28 cellular contexts compared by ENCODE assay signal in the genomic region with DNA sequence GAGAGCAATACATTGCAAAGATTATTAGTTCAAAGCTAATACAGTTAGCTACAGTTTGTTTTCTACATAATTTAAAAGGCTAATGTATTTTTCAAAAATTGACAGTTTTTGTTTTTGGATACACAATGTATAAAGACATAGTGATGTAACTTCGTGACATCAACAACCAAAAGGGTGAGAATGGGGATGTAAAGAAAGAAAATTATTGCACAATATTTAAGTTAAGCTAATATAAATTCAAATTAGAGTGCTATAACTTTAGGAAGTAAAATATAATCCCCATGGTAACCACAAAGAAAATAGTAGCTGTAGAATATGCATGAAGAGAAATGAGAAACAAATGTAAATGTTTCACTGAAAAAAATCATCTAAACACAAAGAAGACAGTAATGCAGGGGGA.
"Had no signal": no experiment of that assay in that cellular context is flagged by ENCODE, and none has a peak within 500 bp of the region (broad histone marks: within the 10 kb centered on the region; RNA-seq: fewer than 3 reads in every experiment).

No MANE protein-coding gene starts in this region.

- H3K27me3 ChIP-seq: colonic mucosa, dorsolateral prefrontal cortex, esophagus muscularis mucosa, esophagus squamous epithelium, foreskin keratinocyte, gastrocnemius medialis, gastroesophageal sphincter, heart left ventricle, heart right ventricle had no signal

- H3K27ac ChIP-seq: colonic mucosa, coronary artery, dorsolateral prefrontal cortex, epithelial cell of prostate, esophagus muscularis mucosa, esophagus squamous epithelium, foreskin keratinocyte, gastrocnemius medialis, gastroesophageal sphincter, heart left ventricle, heart right ventricle had no signal

- DNase-seq: colonic mucosa; cortex of kidney; dermis blood vessel endothelial cell; dorsolateral prefrontal cortex; effector CD4-positive, alpha-beta T cell; effector CD8-positive, alpha-beta T cell; effector memory CD4-positive, alpha-beta T cell; effector memory CD8-positive, alpha-beta T cell; endodermal cell; erythroblast; esophagus squamous epithelium; foreskin fibroblast; foreskin keratinocyte; foreskin melanocyte; gastrocnemius medialis; glutamatergic neuron; head of caudate nucleus; heart left ventricle; heart right ventricle had no signal

- H3K4me3 ChIP-seq: colonic mucosa, coronary artery, dorsolateral prefrontal cortex, esophagus muscularis mucosa, esophagus squamous epithelium, gastrocnemius medialis, gastroesophageal sphincter, heart left ventricle, heart right ventricle had no signal

- H3K36me3 ChIP-seq: colonic mucosa, esophagus muscularis mucosa, esophagus squamous epithelium, gastrocnemius medialis, gastroesophageal sphincter, heart left ventricle, heart right ventricle had no signal

- ATAC-seq: effector memory CD8-positive, alpha-beta T cell; esophagus mucosa; foreskin keratinocyte; gastrocnemius medialis; gastroesophageal sphincter; heart left ventricle; heart right ventricle had no signal

- H3K4me1 ChIP-seq: colonic mucosa, esophagus muscularis mucosa, esophagus squamous epithelium, foreskin keratinocyte, gastrocnemius medialis, gastroesophageal sphincter, heart left ventricle, heart right ventricle had no signal

- FAIRE-seq: colon, endometrium, endothelial cell of umbilical vein, frontal cortex had no signal

- H3K9me3 ChIP-seq: colonic mucosa had no signal
